Comparison of ENCODE assay signal across 33 cellular contexts in genomic region chr6:160277546-160277945, GRCh38. TPM values are rescaled to one million over a fixed set of nuclear protein-coding genes. Genes with fewer than 3 reads are reported as not detected.
"Had no signal": no experiment of that assay in that cellular context is flagged by ENCODE, and none has a peak within 500 bp of the region (broad histone marks: within the 10 kb centered on the region; RNA-seq: fewer than 3 reads in every experiment).

No MANE protein-coding gene starts in this region.

- H3K4me3 Mint-ChIP-seq: activated CD4-positive, alpha-beta memory T cell treated with anti-CD3 and anti-CD28 coated beads, Interleukin-2, amount 10 ng/mL, durations not matched to agents 7 days and 5 days; activated CD4-positive, alpha-beta T cell treated with anti-CD3 and anti-CD28 coated beads, Interleukin-2, amount 10 ng/mL, durations not matched to agents 7 days and 5 days; activated naive CD4-positive, alpha-beta T cell treated with anti-CD3 and anti-CD28 coated beads, Interleukin-2, amount 10 ng/mL, durations not matched to agents 7 days and 5 days; activated naive CD8-positive, alpha-beta T cell treated with anti-CD3 and anti-CD28 coated beads, Interleukin-2, amount 10 ng/mL, durations not matched to agents 7 days and 5 days; activated T-cell treated with anti-CD3 and anti-CD28 coated beads, Interleukin-2, amount 50 U/mL, for 24 hours; activated T-cell treated with anti-CD3 and anti-CD28 coated beads, Interleukin-2, amount 50 U/mL, for 72 hours; brain; central memory CD8-positive, alpha-beta T cell; dendritic cell treated with granulocyte-macrophage colony-stimulating factor and Interleukin-4, amounts not matched to agents 40 ng/mL and 50 ng/mL, for 4 days; endodermal cell; WTC11 had no signal

- H3K9me3 ChIP-seq: ascending aorta, breast epithelium, gastroesophageal sphincter had no signal

- ATAC-seq: activated naive CD4-positive, alpha-beta T cell treated with anti-CD3 and anti-CD28 coated beads, Interleukin-2, amount 50 U/mL, for 72 hours; activated T-cell treated with anti-CD3 and anti-CD28 coated beads, Interleukin-2, amount 50 U/mL, for 72 hours; esophagus mucosa; foreskin keratinocyte; gastroesophageal sphincter; WTC11 had no signal

- H3K27ac ChIP-seq: ascending aorta, breast epithelium, cardiac muscle cell, coronary artery, dorsolateral prefrontal cortex, foreskin keratinocyte, gastroesophageal sphincter, VCaP had no signal

- H3K4me3 ChIP-seq: ascending aorta, breast epithelium, cardiac muscle cell, coronary artery, dorsolateral prefrontal cortex, gastroesophageal sphincter had no signal

- H3K9me3 Mint-ChIP-seq: activated CD4-positive, alpha-beta memory T cell treated with anti-CD3 and anti-CD28 coated beads, Interleukin-2, amount 10 ng/mL, durations not matched to agents 7 days and 5 days; activated CD4-positive, alpha-beta T cell treated with anti-CD3 and anti-CD28 coated beads, Interleukin-2, amount 10 ng/mL, durations not matched to agents 7 days and 5 days; activated naive CD4-positive, alpha-beta T cell treated with anti-CD3 and anti-CD28 coated beads, Interleukin-2, amount 10 ng/mL, durations not matched to agents 7 days and 5 days; activated naive CD4-positive, alpha-beta T cell treated with anti-CD3 and anti-CD28 coated beads, Interleukin-2, amount 50 U/mL, for 72 hours; activated naive CD8-positive, alpha-beta T cell treated with anti-CD3 and anti-CD28 coated beads, Interleukin-2, amount 10 ng/mL, durations not matched to agents 7 days and 5 days; activated T-cell treated with anti-CD3 and anti-CD28 coated beads, Interleukin-2, amount 50 U/mL, for 24 hours; activated T-cell treated with anti-CD3 and anti-CD28 coated beads, Interleukin-2, amount 50 U/mL, for 72 hours; central memory CD8-positive, alpha-beta T cell; dendritic cell treated with granulocyte-macrophage colony-stimulating factor and Interleukin-4, amounts not matched to agents 40 ng/mL and 50 ng/mL, for 4 days had no signal

- H3K36me3 Mint-ChIP-seq: activated naive CD4-positive, alpha-beta T cell treated with anti-CD3 and anti-CD28 coated beads, Interleukin-2, amount 10 ng/mL, durations not matched to agents 7 days and 5 days; activated naive CD4-positive, alpha-beta T cell treated with anti-CD3 and anti-CD28 coated beads, Interleukin-2, amount 50 U/mL, for 72 hours; activated naive CD8-positive, alpha-beta T cell treated with anti-CD3 and anti-CD28 coated beads, Interleukin-2, amount 10 ng/mL, durations not matched to agents 7 days and 5 days; brain had no signal

- DNase-seq: activated CD4-positive, alpha-beta memory T cell treated with anti-CD3 and anti-CD28 coated beads, Interleukin-2, amount 10 ng/mL, durations not matched to agents 7 days and 5 days; activated CD4-positive, alpha-beta T cell treated with anti-CD3 and anti-CD28 coated beads for 1 hour; activated CD4-positive, alpha-beta T cell treated with anti-CD3 and anti-CD28 coated beads for 4 hours; activated CD4-positive, alpha-beta T cell treated with anti-CD3 and anti-CD28 coated beads, Interleukin-2, amount 10 ng/mL, durations not matched to agents 7 days and 5 days; activated CD4-positive, alpha-beta T cell treated with anti-CD3 and anti-CD28 coated beads, Interleukin-2, amount 50 U/mL, for 4 hours; activated CD8-positive, alpha-beta memory T cell treated with anti-CD3 and anti-CD28 coated beads, Interleukin-2, amount 50 U/mL, for 48 hours; activated gamma-delta T cell; activated naive CD4-positive, alpha-beta T cell; activated naive CD4-positive, alpha-beta T cell treated with anti-CD3 and anti-CD28 coated beads, Interleukin-2, amount 10 ng/mL, durations not matched to agents 7 days and 5 days; activated naive CD8-positive, alpha-beta T cell treated with anti-CD3 and anti-CD28 coated beads, Interleukin-2, amount 10 ng/mL, durations not matched to agents 7 days and 5 days; activated T-cell treated with anti-CD3 and anti-CD28 coated beads for 4 hours; activated T-cell treated with anti-CD3 and anti-CD28 coated beads, Interleukin-2, amount 50 U/mL, for 24 hours; activated T-cell treated with anti-CD3 and anti-CD28 coated beads, Interleukin-2, amount 50 U/mL, for 72 hours; effector memory CD4-positive, alpha-beta T cell; foreskin keratinocyte; T-helper 2 cell had no signal

- H3K27me3 Mint-ChIP-seq: dendritic cell treated with granulocyte-macrophage colony-stimulating factor and Interleukin-4, amounts not matched to agents 40 ng/mL and 50 ng/mL, for 4 days had no signal

- H3K36me3 ChIP-seq: ascending aorta, breast epithelium, cardiac muscle cell, gastroesophageal sphincter had no signal

- H3K27ac Mint-ChIP-seq: activated CD4-positive, alpha-beta memory T cell treated with anti-CD3 and anti-CD28 coated beads, Interleukin-2, amount 10 ng/mL, durations not matched to agents 7 days and 5 days; activated CD4-positive, alpha-beta T cell treated with anti-CD3 and anti-CD28 coated beads, Interleukin-2, amount 10 ng/mL, durations not matched to agents 7 days and 5 days; activated naive CD4-positive, alpha-beta T cell treated with anti-CD3 and anti-CD28 coated beads, Interleukin-2, amount 10 ng/mL, durations not matched to agents 7 days and 5 days; activated naive CD4-positive, alpha-beta T cell treated with anti-CD3 and anti-CD28 coated beads, Interleukin-2, amount 50 U/mL, for 72 hours; activated naive CD8-positive, alpha-beta T cell treated with anti-CD3 and anti-CD28 coated beads, Interleukin-2, amount 10 ng/mL, durations not matched to agents 7 days and 5 days; activated T-cell treated with anti-CD3 and anti-CD28 coated beads, Interleukin-2, amount 50 U/mL, for 24 hours; activated T-cell treated with anti-CD3 and anti-CD28 coated beads, Interleukin-2, amount 50 U/mL, for 72 hours; brain; dendritic cell treated with granulocyte-macrophage colony-stimulating factor and Interleukin-4, amounts not matched to agents 40 ng/mL and 50 ng/mL, for 4 days; endodermal cell; WTC11 had no signal

- H3K27me3 ChIP-seq: ascending aorta, breast epithelium, cardiac muscle cell, dorsolateral prefrontal cortex, foreskin keratinocyte, gastroesophageal sphincter had no signal

- H3K4me1 ChIP-seq: ascending aorta, breast epithelium had no signal

- H3K4me1 Mint-ChIP-seq: activated CD4-positive, alpha-beta memory T cell treated with anti-CD3 and anti-CD28 coated beads, Interleukin-2, amount 10 ng/mL, durations not matched to agents 7 days and 5 days; activated CD4-positive, alpha-beta T cell treated with anti-CD3 and anti-CD28 coated beads, Interleukin-2, amount 10 ng/mL, durations not matched to agents 7 days and 5 days; activated naive CD4-positive, alpha-beta T cell treated with anti-CD3 and anti-CD28 coated beads, Interleukin-2, amount 10 ng/mL, durations not matched to agents 7 days and 5 days; activated naive CD8-positive, alpha-beta T cell treated with anti-CD3 and anti-CD28 coated beads, Interleukin-2, amount 10 ng/mL, durations not matched to agents 7 days and 5 days; central memory CD8-positive, alpha-beta T cell had no signal

RNA-seq across cellular contexts. Expression of gene SLC22A2, which starts 18.9 kb away (rescaled TPM):
- total RNA-seq: activated CD4-positive, alpha-beta memory T cell treated with anti-CD3 and anti-CD28 coated beads, Interleukin-2, amount 10 ng/mL, durations not matched to agents 7 days and 5 days; activated CD4-positive, alpha-beta T cell treated with anti-CD3 and anti-CD28 coated beads, Interleukin-2, amount 10 ng/mL, durations not matched to agents 7 days and 5 days; activated naive CD4-positive, alpha-beta T cell treated with anti-CD3 and anti-CD28 coated beads, Interleukin-2, amount 50 U/mL, for 72 hours; activated naive CD8-positive, alpha-beta T cell treated with anti-CD3 and anti-CD28 coated beads, Interleukin-2, amount 10 ng/mL, durations not matched to agents 7 days and 5 days; activated T-cell treated with anti-CD3 and anti-CD28 coated beads, Interleukin-2, amount 50 U/mL, for 72 hours; ascending aorta; breast epithelium; cardiac muscle cell; epithelial cell of proximal tubule; esophagus mucosa; foreskin keratinocyte; glomerular endothelial cell; T-helper 1 cell treated with Interleukin-12 subunit alpha and Interleukin-12 subunit beta and Interleukin-4 antibody, amounts not matched to agents 30 ng/mL and 1 ng/mL, for 36 hours had no signal
- polyA plus RNA-seq: cardiac muscle cell, foreskin keratinocyte had no signal
